ENCODE assay signal across 23 cellular contexts in genomic region chr11:103407641-103408040, GRCh38.
"Had no signal": no experiment of that assay in that cellular context is flagged by ENCODE, and none has a peak within 500 bp of the region (broad histone marks: within the 10 kb centered on the region; RNA-seq: fewer than 3 reads in every experiment).

No MANE protein-coding gene starts in this region.

- H3K27ac ChIP-seq: stomach, suprapubic skin, testis, thoracic aorta, thyroid gland, tibial artery, tibial nerve, transverse colon, upper lobe of left lung, upper lobe of right lung, uterus, vagina had no signal

- H3K27me3 ChIP-seq: stomach, suprapubic skin, testis, thyroid gland, tibial artery, tibial nerve, transverse colon, upper lobe of left lung, upper lobe of right lung, uterus, vagina had no signal

- H3K4me1 ChIP-seq: stomach, suprapubic skin, testis, thyroid gland, tibial artery, tibial nerve, transverse colon, upper lobe of left lung, upper lobe of right lung, uterus, vagina had no signal

- H3K4me3 ChIP-seq: stomach, suprapubic skin, testis, thoracic aorta, thyroid gland, tibial artery, tibial nerve, transverse colon, upper lobe of left lung, upper lobe of right lung, uterus, vagina had no signal

- DNase-seq: stimulated activated CD4-positive, alpha-beta T cell treated with anti-CD3 and anti-CD28 coated beads, Interleukin-2, amount 100 ng/mL, for 48 hours; stimulated activated CD4-positive, alpha-beta T cell treated with anti-CD3 and anti-CD28 coated beads, Interleukin-4, amount 100 ng/mL, for 1 hour; stimulated activated CD4-positive, alpha-beta T cell treated with anti-CD3 and anti-CD28 coated beads, Interleukin-4, amount 100 ng/mL, for 24 hours; stimulated activated CD4-positive, alpha-beta T cell treated with anti-CD3 and anti-CD28 coated beads, Interleukin-4, amount 100 ng/mL, for 4 hours; stimulated activated CD8-positive, alpha-beta memory T cell treated with anti-CD3 and anti-CD28 coated beads, Interleukin-4, amount 100 ng/mL, for 48 hours; stimulated activated naive B cell treated with anti-CD40 and anti-IgM and Interleukin-4, amounts not matched to agents 10 μg/mL and 1 μg/mL and 100 μg/mL, for 72 hours; stimulated activated naive CD4-positive, alpha-beta T cell; stimulated activated naive CD4-positive, alpha-beta T cell treated with Interleukin-2 at 50 U/mL for 16 hours; stimulated activated naive CD8-positive, alpha-beta T cell treated with anti-CD3 and anti-CD28 coated beads, Interleukin-15, amount 100 ng/mL, for 72 hours; stimulated activated naive CD8-positive, alpha-beta T cell treated with anti-CD3 and anti-CD28 coated beads, Interleukin-15, Interleukin-2, amounts not matched to agents 100 U/mL and 50 U/mL, for 24 hours; stomach; substantia nigra; testis; thyroid gland; tibial artery; transverse colon; upper lobe of left lung; upper lobe of right lung; uterus had no signal

- H3K36me3 ChIP-seq: stomach, suprapubic skin, thoracic aorta, thyroid gland, tibial artery, tibial nerve, transverse colon, upper lobe of left lung, upper lobe of right lung, uterus, vagina had no signal

- H3K9me3 ChIP-seq: stomach, suprapubic skin, testis, thoracic aorta, thyroid gland, tibial artery, tibial nerve, transverse colon, upper lobe of left lung, upper lobe of right lung, uterus, vagina had no signal
